In genomic region chr9:136618578-136619547, GRCh38 we compare ENCODE assay signal across 10 cellular contexts. TPM values are rescaled to one million over a fixed set of nuclear protein-coding genes. Genes with fewer than 3 reads are reported as not detected.
DNase-seq lines count a peak whose midpoint lies in the region; ATAC-seq and TF ChIP-seq lines count a peak whose summit lies in the region.
"Had no signal": no experiment of that assay in that cellular context is flagged by ENCODE, and none has a peak within 500 bp of the region (broad histone marks: within the 10 kb centered on the region; RNA-seq: fewer than 3 reads in every experiment).

No MANE protein-coding gene starts in this region.

- peak overlapping the region; percentile 40 for H4K91ac ChIP-seq in trophoblast cell (ENCODE audit: low read depth, low read length)

- no TSS peak for BruUV-seq in OCI-LY7 (replicated peaks; lab: Mats Ljungman, UMichigan)

- no peaks in the 10 kb centered on the region for H3K27me3 ChIP-seq in trophoblast cell (ENCODE audit: insufficient read depth, low read length)

- no peak for TF ChIP-seq CTCF in GM12864 (IDR thresholded peaks at IDR 0.05; ENCODE audit: low read depth, low read length, missing control alignments)
- TF ChIP-seq CTCF in OCI-LY7 (conservative IDR thresholded peaks at IDR 0.05; ENCODE audit: low read length) = no peak

- H3K79me1 ChIP-seq in trophoblast cell (ENCODE audit: low read length) = peaks cover 17% of the 10 kb centered on the region

- H2AK5ac ChIP-seq in trophoblast cell (ENCODE audit: low read length) = peak overlapping the region; percentile 4

- H3K9me3 ChIP-seq in OCI-LY7 (ENCODE audit: low read length) = no peaks in the 10 kb centered on the region
- peaks cover 1% of the 10 kb centered on the region for H3K9me3 ChIP-seq in trophoblast cell (ENCODE audit: insufficient read depth, low read depth, low read length)

- CTCF ChIA-PET in OCI-LY7 (lab: Charles Lee; ENCODE audit: unreplicated experiment) = interaction anchor here (0.7 kb wide), 1 partner anchor 58 kb away, joined by 3 read pairs; no protein-coding TSS in a partner anchor

- H2AFZ ChIP-seq in OCI-LY7 (ENCODE audit: low read length) (no peak overlapping the region; the same call in 1 of the 2 replicates), trophoblast cell (ENCODE audit: insufficient read depth, low read length, poor library complexity) (no peak overlapping the region)

- H2BK5ac ChIP-seq in trophoblast cell (ENCODE audit: low read depth, low read length, poor library complexity) = no peak overlapping the region

- H3K4me3 ChIP-seq in GM12864 (ENCODE audit: low read depth, low read length) = no peak overlapping the region
- no peak overlapping the region for H3K4me3 ChIP-seq in OCI-LY7 (ENCODE audit: low read depth, low read length, poor library complexity, severe bottlenecking)
- H3K4me3 ChIP-seq in trophoblast cell (ENCODE audit: low read depth, low read length) = no peak overlapping the region

- no peak overlapping the region for H4K12ac ChIP-seq in trophoblast cell (ENCODE audit: low read depth, low read length)

- H3K14ac ChIP-seq in trophoblast cell (ENCODE audit: low read length) = no peak overlapping the region

- no peak overlapping the region for H3K18ac ChIP-seq in trophoblast cell (ENCODE audit: low read length)

- H2BK12ac ChIP-seq in trophoblast cell (ENCODE audit: low read length) = no peak overlapping the region

- no peak overlapping the region for H3K23ac ChIP-seq in trophoblast cell (ENCODE audit: low read length)

- H2BK120ac ChIP-seq in trophoblast cell (ENCODE audit: insufficient read depth, low read length, poor library complexity) = no peak overlapping the region

- ATAC-seq in left ventricle myocardium superior = peak; percentile 3

- POLR2A ChIA-PET in OCI-LY7 (lab: Charles Lee) = interaction anchor here (0.7 kb wide), 1 partner anchor 1834 kb away, joined by 3 read pairs; no protein-coding TSS in a partner anchor

- no peak overlapping the region for H3K4ac ChIP-seq in trophoblast cell (ENCODE audit: low read depth, low read length)

- WGBS in trophoblast cell (ENCODE audit: extremely low coverage, insufficient coverage, insufficient read length) = no CpG with 5 or more reads among the region's 27 CpGs

- no peak overlapping the region for H3K9ac ChIP-seq in trophoblast cell (ENCODE audit: low read length)

- no peak overlapping the region for H4K8ac ChIP-seq in trophoblast cell (ENCODE audit: low read depth, low read length)

- H3K4me2 ChIP-seq in OCI-LY7 (ENCODE audit: low read length) (peak overlapping the region; percentile 17; the same call in 1 of the 2 replicates), trophoblast cell (ENCODE audit: low read length) (no peak overlapping the region)

- H4K20me1 ChIP-seq in OCI-LY7 (ENCODE audit: insufficient read depth, low read length) = no peaks in the 10 kb centered on the region

- peak; percentile 22 for DNase-seq in GM12864 (ENCODE audit: low read depth)
- DNase-seq in OCI-LY7 (ENCODE audit: low spot score) = peak; percentile 63
- DNase-seq in left ventricle myocardium superior = peak; percentile 60
- DNase-seq in trophoblast cell = no peak
- DNase-seq in NCI-H748 treated with DMSO at 0.1 percent for 48 hours (lab: John Stamatoyannopoulos, UW) = no peak
- DNase-seq in NCI-H748 (lab: John Stamatoyannopoulos, UW; ENCODE audit: unreplicated experiment) = no peak
- no peak for DNase-seq in stimulated activated CD4-positive, alpha-beta T cell treated with anti-CD3 and anti-CD28 coated beads, Interleukin-4, amount 100 ng/mL, for 1 hour
- no peak for DNase-seq in effector CD8-positive, alpha-beta T cell (lab: John Stamatoyannopoulos, UW)
- DNase-seq: CD4-positive, alpha-beta T cell; NCI-H774 had no signal

- no peaks in the 10 kb centered on the region for H3K79me2 ChIP-seq in OCI-LY7 (ENCODE audit: insufficient read depth, low read depth, low read length)
- peaks cover 2% of the 10 kb centered on the region for H3K79me2 ChIP-seq in trophoblast cell (ENCODE audit: control insufficient read depth, insufficient read depth, low read length, poor library complexity)

- no peaks in the 10 kb centered on the region for H3K9me2 ChIP-seq in OCI-LY7 (ENCODE audit: insufficient read depth, low read length)

- intact Hi-C loops in OCI-LY7 (cut with micrococcal nuclease; ENCODE audit: unreplicated experiment) = no loop called here
- intact Hi-C loops in left ventricle myocardium superior (cut with micrococcal nuclease) = no loop called here

- H3K36me3 ChIP-seq in OCI-LY7 (ENCODE audit: insufficient read depth, low read length) (no peaks in the 10 kb centered on the region), trophoblast cell (ENCODE audit: control insufficient read depth in 1 of 2, insufficient read depth in 2 of 2, low read length in 2 of 2) (no peaks in the 10 kb centered on the region)

- peak overlapping the region; percentile 6 for H3K27ac ChIP-seq in OCI-LY7 (ENCODE audit: low read depth, low read length, poor library complexity, severe bottlenecking)
- no peak overlapping the region for H3K27ac ChIP-seq in trophoblast cell (ENCODE audit: low read depth, low read length)

- H3K4me1 ChIP-seq in OCI-LY7 (ENCODE audit: insufficient read depth, low read length, poor library complexity, severe bottlenecking) (peaks cover 20% of the 10 kb centered on the region), trophoblast cell (ENCODE audit: control insufficient read depth in 1 of 2, insufficient read depth in 2 of 2, low read length in 2 of 2) (peaks cover 5 to 13% of the 10 kb centered on the region in 2 experiments)

RNA-seq across cellular contexts. Expression of gene EGFL7, which starts 43.9 kb away (rescaled TPM):
- total RNA-seq in OCI-LY7 (2014; rRNA removed; shearing (Covaris generic)) = not detected in 2 replicates
- total RNA-seq in OCI-LY7 (2022) (not detected in 2 replicates), left ventricle myocardium superior (63.8 TPM)
- 29.6 and 29.9 TPM in 2 replicates for polyA plus RNA-seq in trophoblast cell (2013)
- total RNA-seq: CD4-positive, alpha-beta T cell had no signal

Comparison
In these comparisons a context has a peak if more than half of its experiments do, and no peak if none do; other contexts are left out.
1. DNase-seq: peak in GM12864 (single experiment), OCI-LY7 (single experiment) and left ventricle myocardium superior (single experiment); none in trophoblast cell (0 of 2), NCI-H748 treated with DMSO at 0.1 percent for 48 hours (single experiment), NCI-H748 (single experiment), stimulated activated CD4-positive, alpha-beta T cell treated with anti-CD3 and anti-CD28 coated beads, Interleukin-4, amount 100 ng/mL, for 1 hour (single experiment) and effector CD8-positive, alpha-beta T cell (single experiment).
2. RNA of gene EGFL7, which starts 43.9 kb away (total RNA-seq): 63.8 TPM in left ventricle myocardium superior (single experiment); not detected in OCI-LY7; every median in the first group is over 10 times any median in the second.